In genomic region chr12:2346405-2346804, GRCh38 we compare ENCODE assay signal across 21 cellular contexts.
DNase-seq lines count a peak whose midpoint lies in the region; ATAC-seq, FAIRE-seq and TF ChIP-seq lines count a peak whose summit lies in the region.
"Had no signal": no experiment of that assay in that cellular context is flagged by ENCODE, and none has a peak within 500 bp of the region (broad histone marks: within the 10 kb centered on the region; RNA-seq: fewer than 3 reads in every experiment).

No MANE protein-coding gene starts in this region.

- H2BK120ac ChIP-seq in IMR-90 (ENCODE audit: low read depth, low read length) (peak overlapping the region; percentile 47), H1 (replicated peaks; ENCODE audit: low read depth, low read length) (no peak overlapping the region)

- H3K14ac ChIP-seq in IMR-90 (replicated peaks; ENCODE audit: low read depth, low read length) (peak overlapping the region; percentile 19; the same call in 1 of the 2 replicates), H1 (ENCODE audit: insufficient read length) (no peak overlapping the region)

- DNase-seq in IMR-90 (no peak), H1 (ENCODE audit: low read depth in 1 of 2, low spot score in 2 of 2) (no peak), osteocyte (ENCODE audit: extremely low spot score, unreplicated experiment) (no peak), transverse colon (no peak), foreskin melanocyte (no peak)
- DNase-seq in activated naive CD8-positive, alpha-beta T cell treated with anti-CD3 and anti-CD28 coated beads for 36 hours: no peak
- no peak for DNase-seq in activated T-cell treated with anti-CD3 and anti-CD28 coated beads, Interleukin-2, amount 50 U/mL, for 72 hours
- DNase-seq: Calu3; CD4-positive, alpha-beta memory T cell; GF-D8; KG1; MV-4-11; NCI-H1417; NCI-H187; NCI-H226; NCI-H524; PC-3; RPMI8226; SJCRH30 had no signal

- H2BK5ac ChIP-seq in IMR-90 (ENCODE audit: low read depth, low read length, poor library complexity, severe bottlenecking) (no peak overlapping the region), H1 (ENCODE audit: low read depth, low read length) (no peak overlapping the region)

- in situ Hi-C loops in IMR-90 (cut with MboI; ENCODE audit: low sequenced_read_pairs) (no loop called here), transverse colon (cut with MboI; ENCODE audit: low pct_ligation_motif_present in 1 of 4, low pct_unique_long_range_greater_than_20kb in 1 of 4, low sequenced_read_pairs in 3 of 4) (no loop called here)

- H3K4me2 ChIP-seq in IMR-90 (ENCODE audit: low read depth, low read length) (no peak overlapping the region), H1 (ENCODE audit: insufficient read depth in 1 of 2, low read depth in 2 of 2, low read length in 2 of 2) (no peak overlapping the region)

- no peaks in the 10 kb centered on the region for H3K27me3 Mint-ChIP-seq in osteocyte (ENCODE audit: unreplicated experiment)
- H3K27me3 Mint-ChIP-seq in activated naive CD8-positive, alpha-beta T cell treated with anti-CD3 and anti-CD28 coated beads for 36 hours: no peaks in the 10 kb centered on the region
- H3K27me3 Mint-ChIP-seq in activated T-cell treated with anti-CD3 and anti-CD28 coated beads, Interleukin-2, amount 50 U/mL, for 72 hours (ENCODE audit: low read depth): peaks cover 24% of the 10 kb centered on the region

- H3K27me3 ChIP-seq in IMR-90 (ENCODE audit: control insufficient read depth, insufficient read depth, low read length) (no peaks in the 10 kb centered on the region), H1 (replicated peaks in 1 of 4; ENCODE audit: control insufficient read depth in 3 of 4, extremely low read depth in 1 of 4, insufficient read depth in 3 of 4, low read length in 3 of 4) (no peaks in the 10 kb centered on the region), transverse colon (no peaks in the 10 kb centered on the region)
- H3K27me3 ChIP-seq: BLaER1 had no signal

- H3K56ac ChIP-seq in IMR-90 (ENCODE audit: extremely low read depth, insufficient read depth, low read length) (no peak overlapping the region), H1 (replicated peaks; ENCODE audit: insufficient read length, low read depth, low read length) (no peak overlapping the region)

- no peaks in the 10 kb centered on the region for H3K9me3 Mint-ChIP-seq in osteocyte (ENCODE audit: unreplicated experiment)
- no peaks in the 10 kb centered on the region for H3K9me3 Mint-ChIP-seq in activated naive CD8-positive, alpha-beta T cell treated with anti-CD3 and anti-CD28 coated beads for 36 hours
- H3K9me3 Mint-ChIP-seq in activated T-cell treated with anti-CD3 and anti-CD28 coated beads, Interleukin-2, amount 50 U/mL, for 72 hours: no peaks in the 10 kb centered on the region
- H3K9me3 Mint-ChIP-seq: CD4-positive, alpha-beta memory T cell had no signal

- H4K8ac ChIP-seq in IMR-90 (ENCODE audit: low read depth in 2 of 2, low read length in 2 of 2) (no peak overlapping the region), H1 (ENCODE audit: extremely low read depth, insufficient read depth, low read length) (no peak overlapping the region)

- H2AFZ ChIP-seq in IMR-90 (replicated peaks; ENCODE audit: low read length, poor library complexity) (no peak overlapping the region), H1 (ENCODE audit: low read length) (no peak overlapping the region)

- POLR2A ChIA-PET in IMR-90 (lab: Charles Lee; ENCODE audit: unreplicated experiment) (no interaction called here), H1 (lab: Charles Lee; ENCODE audit: partially characterized antibody) (interaction anchor here (0.7 kb wide), 1 partner anchor 20 kb away, joined by 3 read pairs; no protein-coding TSS in a partner anchor)

- intact Hi-C loops in IMR-90 (cut with micrococcal nuclease) (loop anchor here (5.0 kb wide), 1 partner anchor 41 kb away; no protein-coding TSS in a partner anchor), transverse colon (cut with DNase I; ENCODE audit: low total_unique reads) (no loop called here)

- H3K23me2 ChIP-seq in H1 (ENCODE audit: low read depth, low read length): no peaks in the 10 kb centered on the region

- no peak for TF ChIP-seq RAD21 in IMR-90 (IDR thresholded peaks at IDR 0.05; ENCODE audit: low read length)
- no peak for TF ChIP-seq RAD21 in H1 (IDR thresholded peaks at IDR 0.05 in 1 of 2, conservative IDR thresholded peaks at IDR 0.05 in 1 of 2; ENCODE audit: low read depth in 2 of 2, low read length in 2 of 2)

- CTCF ChIA-PET in IMR-90 (lab: Yijun Ruan, JAX): interaction anchor here (0.5 kb wide), 1 partner anchor 39 kb away, joined by 5 read pairs; no protein-coding TSS in a partner anchor
- CTCF ChIA-PET in H1 (lab: Charles Lee; ENCODE audit: partially characterized antibody): interaction anchor here (0.6 to 4.5 kb wide), 5 partner anchors 11 to 56 kb away, joined by 3 to 30 read pairs (median 6); no protein-coding TSS in a partner anchor

- no peaks in the 10 kb centered on the region for H3K36me3 Mint-ChIP-seq in osteocyte (ENCODE audit: unreplicated experiment)
- no peaks in the 10 kb centered on the region for H3K36me3 Mint-ChIP-seq in activated naive CD8-positive, alpha-beta T cell treated with anti-CD3 and anti-CD28 coated beads for 36 hours
- H3K36me3 Mint-ChIP-seq in activated T-cell treated with anti-CD3 and anti-CD28 coated beads, Interleukin-2, amount 50 U/mL, for 72 hours (ENCODE audit: insufficient read depth in 2 of 2): no peaks in the 10 kb centered on the region
- H3K36me3 Mint-ChIP-seq: CD4-positive, alpha-beta memory T cell had no signal

- ATAC-seq in IMR-90 (ENCODE audit: low read depth): no peak
- no peak for ATAC-seq in activated T-cell treated with anti-CD3 and anti-CD28 coated beads, Interleukin-2, amount 50 U/mL, for 72 hours (replicated peaks in 1 of 2)
- ATAC-seq: PC-3 had no signal

- no peak overlapping the region for H2AK9ac ChIP-seq in IMR-90 (replicated peaks; ENCODE audit: low read depth, low read length, poor library complexity)

- H3K4me3 ChIP-seq in IMR-90 (ENCODE audit: insufficient read depth, low read depth, low read length): no peak overlapping the region
- no peak overlapping the region for H3K4me3 ChIP-seq in H1 (ENCODE audit: extremely low read depth in 1 of 4, insufficient read depth in 2 of 4, low read depth in 3 of 4, low read length in 4 of 4)
- no peak overlapping the region for H3K4me3 ChIP-seq in transverse colon
- H3K4me3 ChIP-seq: BLaER1, SJCRH30 had no signal

- dilution Hi-C loops in IMR-90 (cut with HindIII; ENCODE audit: low sequenced_read_pairs, unreplicated experiment): no loop called here

- TF ChIP-seq EP300 in H1 (IDR thresholded peaks at IDR 0.05; ENCODE audit: borderline replicate concordance in 1 of 2, low read depth in 2 of 2, low read length in 2 of 2) (no peak), transverse colon (IDR thresholded peaks at IDR 0.05; ENCODE audit: low read depth) (no peak)

- H3K27ac Mint-ChIP-seq in osteocyte (ENCODE audit: unreplicated experiment): peak overlapping the region; percentile 20
- H3K27ac Mint-ChIP-seq in activated naive CD8-positive, alpha-beta T cell treated with anti-CD3 and anti-CD28 coated beads for 36 hours: no peak overlapping the region
- no peak overlapping the region for H3K27ac Mint-ChIP-seq in activated T-cell treated with anti-CD3 and anti-CD28 coated beads, Interleukin-2, amount 50 U/mL, for 72 hours
- H3K27ac Mint-ChIP-seq: CD4-positive, alpha-beta memory T cell had no signal

- no peaks in the 10 kb centered on the region for H3K36me3 ChIP-seq in IMR-90 (ENCODE audit: control insufficient read depth, insufficient read depth, low read length)
- H3K36me3 ChIP-seq in H1 (ENCODE audit: control insufficient read depth in 2 of 4, insufficient read depth in 4 of 4, low read length in 3 of 4): no peaks in the 10 kb centered on the region
- H3K36me3 ChIP-seq in transverse colon: no peaks in the 10 kb centered on the region
- H3K36me3 ChIP-seq: BLaER1, SJCRH30 had no signal

- peaks cover 34% of the 10 kb centered on the region for H3K4me1 ChIP-seq in IMR-90 (ENCODE audit: control insufficient read depth, insufficient read depth, low read length)
- H3K4me1 ChIP-seq in H1 (replicated peaks in 1 of 4; ENCODE audit: control insufficient read depth in 3 of 4, insufficient read depth in 4 of 4, low read length in 3 of 4): peaks cover 3 to 12% (median 9%) of the 10 kb centered on the region in 4 experiments
- H3K4me1 ChIP-seq in transverse colon: peaks cover 18 to 60% (median 31%) of the 10 kb centered on the region in 4 donors
- H3K4me1 ChIP-seq: SJCRH30 had no signal

- H3K23ac ChIP-seq in IMR-90 (ENCODE audit: low read depth, low read length) (no peak overlapping the region), H1 (ENCODE audit: insufficient read length) (no peak overlapping the region)

- H3K4ac ChIP-seq in IMR-90 (ENCODE audit: low read depth, low read length) (peak overlapping the region; percentile 49), H1 (replicated peaks; ENCODE audit: insufficient read length, low read depth, low read length) (no peak overlapping the region)

- H3K4me1 Mint-ChIP-seq in osteocyte (ENCODE audit: unreplicated experiment): peaks cover 68% of the 10 kb centered on the region
- no peaks in the 10 kb centered on the region for H3K4me1 Mint-ChIP-seq in activated naive CD8-positive, alpha-beta T cell treated with anti-CD3 and anti-CD28 coated beads for 36 hours
- no peaks in the 10 kb centered on the region for H3K4me1 Mint-ChIP-seq in activated T-cell treated with anti-CD3 and anti-CD28 coated beads, Interleukin-2, amount 50 U/mL, for 72 hours (ENCODE audit: low read depth)
- H3K4me1 Mint-ChIP-seq: CD4-positive, alpha-beta memory T cell had no signal

- H3K9ac ChIP-seq in IMR-90 (ENCODE audit: low read depth, low read length) (no peak overlapping the region), H1 (replicated peaks in 1 of 4; ENCODE audit: extremely low read depth in 1 of 4, low read depth in 3 of 4, low read length in 3 of 4) (no peak overlapping the region)
- H3K9ac ChIP-seq: BLaER1 had no signal

- peaks cover 26% of the 10 kb centered on the region for H3K9me1 ChIP-seq in IMR-90 (ENCODE audit: insufficient read depth, low read length)

- H3K4me3 Mint-ChIP-seq in osteocyte (ENCODE audit: unreplicated experiment): no peak overlapping the region
- no peak overlapping the region for H3K4me3 Mint-ChIP-seq in activated naive CD8-positive, alpha-beta T cell treated with anti-CD3 and anti-CD28 coated beads for 36 hours
- H3K4me3 Mint-ChIP-seq in activated T-cell treated with anti-CD3 and anti-CD28 coated beads, Interleukin-2, amount 50 U/mL, for 72 hours: no peak overlapping the region
- H3K4me3 Mint-ChIP-seq: CD4-positive, alpha-beta memory T cell had no signal

- H2AK5ac ChIP-seq in IMR-90 (ENCODE audit: low read depth, low read length) (peak overlapping the region; percentile 91; the same call in 1 of the 2 replicates), H1 (ENCODE audit: low read depth, low read length) (no peak overlapping the region)

- TF ChIP-seq CTCF in IMR-90 (conservative IDR thresholded peaks at IDR 0.05; ENCODE audit: low read depth, low read length) (no peak), H1 (IDR thresholded peaks at IDR 0.05; ENCODE audit: control extremely low read depth in 1 of 3, insufficient read depth in 1 of 3, low read depth in 1 of 3, low read length in 3 of 3) (no peak), osteocyte (IDR thresholded peaks at IDR 0.05) (no peak), transverse colon (IDR thresholded peaks at IDR 0.05) (no peak)

- H3K79me2 ChIP-seq in H1 (ENCODE audit: control insufficient read depth in 1 of 2, insufficient read depth in 2 of 2, low read length in 2 of 2): no peaks in the 10 kb centered on the region

- H4K5ac ChIP-seq in IMR-90 (ENCODE audit: low read depth, low read length): no peak overlapping the region
- H4K5ac ChIP-seq in H1 (ENCODE audit: insufficient read length, low read depth, low read length): no peak overlapping the region

- no TSS peak for BruUV-seq in IMR-90 (replicated peaks; lab: Mats Ljungman, UMichigan)

- H4K91ac ChIP-seq in IMR-90 (ENCODE audit: insufficient read depth, low read depth, low read length) (peak overlapping the region; percentile 64), H1 (replicated peaks; ENCODE audit: insufficient read length, low read length) (no peak overlapping the region)

- H4K20me1 ChIP-seq in IMR-90 (ENCODE audit: insufficient read depth, low read length) (no peaks in the 10 kb centered on the region), H1 (replicated peaks in 1 of 2; ENCODE audit: control insufficient read depth in 1 of 2, insufficient read depth in 2 of 2, low read length in 2 of 2) (no peaks in the 10 kb centered on the region)
- H4K20me1 ChIP-seq: BLaER1 had no signal

- TF ChIP-seq POLR2A in IMR-90 (IDR thresholded peaks at IDR 0.05; ENCODE audit: low read depth, low read length) (no peak), H1 (IDR thresholded peaks at IDR 0.05; ENCODE audit: control extremely low read depth in 1 of 2, low read depth in 2 of 2, low read length in 2 of 2) (no peak), transverse colon (IDR thresholded peaks at IDR 0.05) (no peak)

- H3K27ac ChIP-seq in IMR-90 (ENCODE audit: insufficient read depth, low read length) (no peak overlapping the region), H1 (ENCODE audit: low read depth, low read length) (no peak overlapping the region), transverse colon (peak overlapping the region; percentile 56 to 72 (median 68))
- H3K27ac ChIP-seq: BLaER1, SJCRH30 had no signal

- no CpG with 5 or more reads among the region's 5 CpGs for WGBS in IMR-90 (ENCODE audit: extremely low coverage in 2 of 2, insufficient read length in 1 of 2), 2 experiments
- 89% methylated on average over 5 of the region's 5 CpGs; no CpG with 5 or more reads in 1 of the 2 experiments for WGBS in H1 (ENCODE audit: extremely low coverage in 1 of 2, insufficient coverage in 1 of 2, insufficient read length in 1 of 2, insufficient replicate concordance in 2 of 2, low coverage in 1 of 2, low lambda C conversion rate in 2 of 2, missing lambda C conversion rate in 1 of 2), 2 experiments
- WGBS in transverse colon (ENCODE audit: low coverage in 1 of 2), 2 donors: 87% methylated on average over 5 of the region's 5 CpGs; no CpG with 5 or more reads in 1 of the 2 donors

- peaks cover 0 to 27% of the 10 kb centered on the region in 2 experiments for H3K79me1 ChIP-seq in IMR-90 (ENCODE audit: low read depth in 1 of 2, low read length in 2 of 2)
- H3K79me1 ChIP-seq in H1 (ENCODE audit: low read depth, low read length): no peaks in the 10 kb centered on the region

- H3K9me3 ChIP-seq in IMR-90 (ENCODE audit: control insufficient read depth, insufficient read depth, low read length) (no peaks in the 10 kb centered on the region), H1 (ENCODE audit: insufficient read depth in 2 of 2, low read depth in 1 of 2, low read length in 1 of 2) (no peaks in the 10 kb centered on the region), transverse colon (no peaks in the 10 kb centered on the region)
- H3K9me3 ChIP-seq: BLaER1, SJCRH30 had no signal

- H2BK15ac ChIP-seq in IMR-90 (ENCODE audit: low read depth, low read length): peak overlapping the region; percentile 92; the same call in 2 of the 3 replicates
- 0 out of 2 replicates have a peak overlapping the region, but pooled peaks have one; percentile 90 for H2BK15ac ChIP-seq in H1 (ENCODE audit: low read length)

- FAIRE-seq in H1 (lab: Jason Lieb, UNC): no peak
- FAIRE-seq: GM19239 had no signal

- H3K18ac ChIP-seq in IMR-90 (ENCODE audit: low read depth, low read length): no peak overlapping the region; the same call in 1 of the 2 replicates
- no peak overlapping the region for H3K18ac ChIP-seq in H1 (ENCODE audit: extremely low read depth, low read length)

- H2BK20ac ChIP-seq in IMR-90 (ENCODE audit: low read depth, low read length): 0 out of 2 replicates have a peak overlapping the region, but pooled peaks have one; percentile 28
- no peak overlapping the region for H2BK20ac ChIP-seq in H1 (ENCODE audit: low read length)

- 0 out of 2 replicates have a peak overlapping the region, but pooled peaks have one; percentile 94 for H2BK12ac ChIP-seq in H1 (ENCODE audit: low read depth, low read length)

Comparison
In these comparisons a context has a peak if more than half of its experiments do, and no peak if none do; other contexts are left out.
1. H3K27ac ChIP-seq: peak in transverse colon (4 of 4); none in IMR-90 (single experiment) and H1 (single experiment).